In the genomic region with DNA sequence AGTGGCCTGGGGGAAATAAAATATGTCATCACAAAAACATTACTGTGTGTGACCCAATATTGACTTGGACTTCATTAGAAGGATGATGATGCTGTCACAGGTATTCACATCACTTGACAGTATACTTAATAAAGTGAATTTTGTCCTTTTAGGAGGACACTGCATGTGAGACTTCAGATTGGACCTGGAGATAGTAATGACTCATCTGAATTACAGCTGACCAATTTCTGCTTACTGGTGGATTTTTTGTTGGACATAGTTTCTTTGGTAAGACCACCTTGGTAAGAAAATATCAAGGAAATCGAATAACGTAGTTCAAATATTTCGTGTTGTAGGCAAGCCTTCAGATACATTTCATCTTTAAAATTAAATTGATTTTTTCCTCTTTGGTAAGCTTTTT, we compare ENCODE assay signal across 18 cellular contexts. TPM values are rescaled to one million over a fixed set of nuclear protein-coding genes. Genes with fewer than 3 reads are reported as not detected.
DNase-seq lines count a peak whose midpoint lies in the region; ATAC-seq, FAIRE-seq and TF ChIP-seq lines count a peak whose summit lies in the region.
"Had no signal": no experiment of that assay in that cellular context is flagged by ENCODE, and none has a peak within 500 bp of the region (broad histone marks: within the 10 kb centered on the region; RNA-seq: fewer than 3 reads in every experiment).

No MANE protein-coding gene starts in this region.

- H3K4me1 ChIP-seq in HepG2 (ENCODE audit: insufficient read depth, low read length) (no peaks in the 10 kb centered on the region), right lobe of liver (no peaks in the 10 kb centered on the region), endodermal cell (ENCODE audit: control insufficient read depth, insufficient read depth, low read length) (no peaks in the 10 kb centered on the region), osteoblast (ENCODE audit: insufficient read depth, low read length) (peaks cover 6% of the 10 kb centered on the region)
- H3K4me1 ChIP-seq: Caco-2 had no signal

- peaks cover 6% of the 10 kb centered on the region for H3K36me3 Mint-ChIP-seq in IgD-negative memory B cell
- peaks cover 54% of the 10 kb centered on the region for H3K36me3 Mint-ChIP-seq in endodermal cell (ENCODE audit: low read depth)

- H2AFZ ChIP-seq in HepG2 (ENCODE audit: low read length) (no peak overlapping the region), osteoblast (ENCODE audit: low read length) (no peak overlapping the region)
- H2AFZ ChIP-seq: GM23248 had no signal

- TF ChIP-seq EP300 in HepG2 (IDR thresholded peaks at IDR 0.05; ENCODE audit: low read depth in 2 of 2, low read length in 2 of 2) (no peak), HepG2 (CRISPR knock-in tag; IDR thresholded peaks at IDR 0.05; ENCODE audit: borderline replicate concordance) (no peak)

- H3K9me3 ChIP-seq in HepG2 (ENCODE audit: low read length) (no peaks in the 10 kb centered on the region), right lobe of liver (no peaks in the 10 kb centered on the region), endodermal cell (ENCODE audit: control insufficient read depth, low read length) (no peaks in the 10 kb centered on the region), osteoblast (ENCODE audit: low read depth, low read length) (no peaks in the 10 kb centered on the region)
- H3K9me3 ChIP-seq: Caco-2, HAP-1 had no signal

- H3K4me3 ChIP-seq in HepG2 (replicated peaks in 1 of 3; ENCODE audit: insufficient read depth in 1 of 3, low read depth in 2 of 3, low read length in 3 of 3) (no peak overlapping the region), right lobe of liver (no peak overlapping the region), endodermal cell (ENCODE audit: low read length) (no peak overlapping the region), osteoblast (ENCODE audit: insufficient read depth, low read length) (no peak overlapping the region)
- H3K4me3 ChIP-seq: GM23248, HAP-1 had no signal

- no peak overlapping the region for H3K27ac ChIP-seq in HepG2 (ENCODE audit: extremely low read length, insufficient read depth, low read length)
- H3K27ac ChIP-seq in right lobe of liver = no peak overlapping the region
- H3K27ac ChIP-seq in endodermal cell (ENCODE audit: low read depth, low read length) = no peak overlapping the region
- no peak overlapping the region for H3K27ac ChIP-seq in osteoblast (ENCODE audit: low read depth, low read length)
- H3K27ac ChIP-seq: GM23248 had no signal

- H3K9me3 Mint-ChIP-seq in IgD-negative memory B cell (no peaks in the 10 kb centered on the region), endodermal cell (no peaks in the 10 kb centered on the region)
- H3K9me3 Mint-ChIP-seq: CD4-positive, alpha-beta memory T cell; HFFc6 had no signal

- ATAC-seq in HepG2 = no peak
- no peak for ATAC-seq in right lobe of liver

- peak overlapping the region in 2 of 3 donors; percentile 53 to 75 for H3K27ac Mint-ChIP-seq in IgD-negative memory B cell
- H3K27ac Mint-ChIP-seq in endodermal cell = peak overlapping the region; percentile 1

- no peak overlapping the region for H3K9ac ChIP-seq in HepG2 (ENCODE audit: insufficient read depth, low read depth, low read length)
- no peak overlapping the region for H3K9ac ChIP-seq in endodermal cell (ENCODE audit: extremely low read depth, low read length, poor library complexity, severe bottlenecking)
- H3K9ac ChIP-seq: GM23248 had no signal

- TF ChIP-seq POLR2A in HepG2 (IDR thresholded peaks at IDR 0.05; ENCODE audit: insufficient read depth in 1 of 2, low read depth in 2 of 2, low read length in 2 of 2) (no peak), right lobe of liver (IDR thresholded peaks at IDR 0.05) (no peak), H54 (IDR thresholded peaks at IDR 0.05; ENCODE audit: low read depth, low read length) (no peak)

- WGBS in HepG2 (ENCODE audit: low lambda C conversion rate) = 91% methylated on average over 3 of the region's 3 CpGs
- WGBS in right lobe of liver (ENCODE audit: insufficient coverage, low coverage, low lambda C conversion rate, missing lambda C conversion rate) = 81% methylated on average over 3 of the region's 3 CpGs
- WGBS in endodermal cell (ENCODE audit: insufficient coverage in 1 of 2, insufficient read length in 1 of 2), 2 experiments = 90 to 100% methylated on average over 2 to 3 of the region's 3 CpGs

- H3K4me1 Mint-ChIP-seq in IgD-negative memory B cell (no peaks in the 10 kb centered on the region), endodermal cell (peaks cover 3% of the 10 kb centered on the region)
- H3K4me1 Mint-ChIP-seq: CD4-positive, alpha-beta memory T cell had no signal

- no peaks in the 10 kb centered on the region for H4K20me1 ChIP-seq in HepG2 (ENCODE audit: insufficient read depth, low read length)
- H4K20me1 ChIP-seq in osteoblast (ENCODE audit: insufficient read depth, low read length) = no peaks in the 10 kb centered on the region

- H3K27me3 ChIP-seq in HepG2 (ENCODE audit: control insufficient read depth in 1 of 2, insufficient read depth in 2 of 2, low read length in 2 of 2) (no peaks in the 10 kb centered on the region), right lobe of liver (no peaks in the 10 kb centered on the region), endodermal cell (ENCODE audit: control insufficient read depth, insufficient read depth, low read length, poor library complexity, severe bottlenecking) (no peaks in the 10 kb centered on the region), osteoblast (ENCODE audit: insufficient read depth, low read length) (no peaks in the 10 kb centered on the region)

- H3K27me3 Mint-ChIP-seq in IgD-negative memory B cell (no peaks in the 10 kb centered on the region), endodermal cell (ENCODE audit: insufficient read depth) (no peaks in the 10 kb centered on the region)
- H3K27me3 Mint-ChIP-seq: CD4-positive, alpha-beta memory T cell had no signal

- FAIRE-seq in HepG2 (lab: Jason Lieb, UNC) (no peak), H54 (lab: Jason Lieb, UNC) (no peak)
- FAIRE-seq: G401.6, GM12892 had no signal

- no peak for TF ChIP-seq CTCF in HepG2 (CRISPR knock-in tag; IDR thresholded peaks at IDR 0.05)
- TF ChIP-seq CTCF in right lobe of liver (IDR thresholded peaks at IDR 0.05) = no peak
- no peak for TF ChIP-seq CTCF in endodermal cell (conservative IDR thresholded peaks at IDR 0.05)
- TF ChIP-seq CTCF in osteoblast (IDR thresholded peaks at IDR 0.05; ENCODE audit: extremely low read depth, low read depth, low read length) = no peak

- H3K79me2 ChIP-seq in HepG2 (ENCODE audit: insufficient read depth, low read length) = no peaks in the 10 kb centered on the region
- no peaks in the 10 kb centered on the region for H3K79me2 ChIP-seq in osteoblast (ENCODE audit: insufficient read depth, low read length)

- no peak for DNase-seq in HepG2 (ENCODE audit: low spot score)
- DNase-seq in right lobe of liver = no peak
- DNase-seq in endodermal cell = no peak
- DNase-seq in osteoblast (ENCODE audit: insufficient read length, low spot score, missing footprints) = no peak
- DNase-seq in middle frontal gyrus (ENCODE audit: extremely low spot score, low spot score) = no peak
- no peak for DNase-seq in H54 (ENCODE audit: insufficient read length, low spot score)
- DNase-seq: 8988T; C1 segment of cervical spinal cord; Caco-2; CD4-positive, alpha-beta memory T cell; DMS153; DND-41; GM23248; HFFc6 had no signal

- H3K4me3 Mint-ChIP-seq in IgD-negative memory B cell (no peak overlapping the region), endodermal cell (no peak overlapping the region)
- H3K4me3 Mint-ChIP-seq: CD4-positive, alpha-beta memory T cell; HFFc6 had no signal

- TF ChIP-seq RAD21 in HepG2 (CRISPR knock-in tag; IDR thresholded peaks at IDR 0.05) = no peak

- intact Hi-C loops in HepG2 (cut with micrococcal nuclease; ENCODE audit: unreplicated experiment) = no loop called here
- intact Hi-C loops in right lobe of liver (cut with DNase I) = no loop called here

- peaks cover 3 to 22% of the 10 kb centered on the region in 2 experiments; a peak in 4 of 5 replicates for H3K36me3 ChIP-seq in HepG2 (replicated peaks in 1 of 2; ENCODE audit: control insufficient read depth in 1 of 2, insufficient read depth in 2 of 2, low read length in 2 of 2)
- peaks cover 4 to 49% (median 17%) of the 10 kb centered on the region in 4 donors for H3K36me3 ChIP-seq in right lobe of liver
- peaks cover 91% of the 10 kb centered on the region for H3K36me3 ChIP-seq in endodermal cell (ENCODE audit: control insufficient read depth, insufficient read depth, low read length)
- peaks cover 35% of the 10 kb centered on the region for H3K36me3 ChIP-seq in osteoblast (ENCODE audit: insufficient read depth, low read length)

- POLR2A ChIA-PET in HepG2 (lab: Yijun Ruan, JAX) = no interaction called here

- in situ Hi-C loops in HepG2 (cut with HindIII; ENCODE audit: extremely low pct_ligation_motif_present, low pct_unique_long_range_greater_than_20kb) = no loop called here

- no TSS peak for BruUV-seq in HepG2 (replicated peaks; lab: Mats Ljungman, UMichigan)

- CTCF ChIA-PET in HepG2 (lab: Yijun Ruan, JAX; ENCODE audit: low intra/inter-chr PET ratio, low total read pairs) = no interaction called here

- no peak overlapping the region for H3K4me2 ChIP-seq in HepG2 (ENCODE audit: low read depth, low read length)
- no peak overlapping the region for H3K4me2 ChIP-seq in osteoblast (ENCODE audit: insufficient read depth, low read length)

RNA-seq across cellular contexts. Expression of gene DOP1A, which starts 57.1 kb away (rescaled TPM):
- 16.7 and 18.9 TPM in 2 replicates for total RNA-seq in HepG2 (2016; rRNA removed; fragmentation: Illumina TruSeq; extraction: Trizol)
- 1.5 and 2.3 TPM in 2 replicates for total RNA-seq in HepG2 (2016; cell fraction: cytosol; rRNA removed; fragmentation: Illumina TruSeq; extraction: Trizol; ENCODE audit: low read depth)
- 14.9 and 22.1 TPM in 2 replicates for total RNA-seq in HepG2 (2016; cell fraction: insoluble cytoplasmic fraction; rRNA removed; fragmentation: Illumina TruSeq; extraction: Trizol)
- total RNA-seq in HepG2 (2016; cell fraction: membrane; rRNA removed; fragmentation: Illumina TruSeq; extraction: Trizol) = 3.9 and 4.7 TPM in 2 replicates
- total RNA-seq in HepG2 (2016; cell fraction: nucleus; rRNA removed; fragmentation: Illumina TruSeq; extraction: Trizol) = 30.0 and 33.1 TPM in 2 replicates
- 4.2 and 5.2 TPM in 2 replicates for polyA plus RNA-seq in HepG2 (2011; rRNA removed)
- 1.4 and 3.4 TPM in 2 replicates for polyA plus RNA-seq in HepG2 (2011; cell fraction: cytosol; rRNA removed)
- 7.5 and 10.8 TPM in 2 replicates for polyA plus RNA-seq in HepG2 (2011; cell fraction: nucleus; rRNA removed)
- polyA plus RNA-seq in HepG2 (2012) = 3.9 and 7.2 TPM in 2 replicates
- 0.24 and 0.29 TPM in 2 replicates for polyA plus RNA-seq in HepG2 (2016; cell fraction: cytosol; fragmentation: Illumina TruSeq; extraction: Trizol; ENCODE audit: low read depth)
- 6.5 and 6.8 TPM in 2 replicates for polyA plus RNA-seq in HepG2 (2016; cell fraction: insoluble cytoplasmic fraction; fragmentation: Illumina TruSeq; extraction: Trizol; ENCODE audit: low read depth)
- 0.56 and 0.57 TPM in 2 replicates for polyA plus RNA-seq in HepG2 (2016; cell fraction: membrane; fragmentation: Illumina TruSeq; extraction: Trizol; ENCODE audit: low read depth)
- polyA plus RNA-seq in HepG2 (2016; cell fraction: nucleus; fragmentation: Illumina TruSeq; extraction: Trizol; ENCODE audit: insufficient read depth, low read depth) = 13.6 and 20.3 TPM in 2 replicates
- polyA minus RNA-seq in HepG2 (2011; rRNA and poly(A)+ RNA removed; ENCODE audit: low replicate concordance) = 10.2 and 12.9 TPM in 2 replicates
- polyA minus RNA-seq in HepG2 (2011; cell fraction: cytosol; rRNA and poly(A)+ RNA removed) = 9.6 and 10.1 TPM in 2 replicates
- polyA minus RNA-seq in HepG2 (2011; cell fraction: nucleus; rRNA and poly(A)+ RNA removed) = 33.6 and 43.5 TPM in 2 replicates
- total RNA-seq in right lobe of liver = 10 to 100 TPM in 2 of 6 experiments, 1 to 10 TPM in 4; 8.9 to 15.1 (median 9.5) TPM
- polyA plus RNA-seq in IgD-negative memory B cell = 4.9 TPM
- total RNA-seq in endodermal cell = 10 to 100 TPM; 32.2 to 36.0 TPM
- polyA plus RNA-seq in endodermal cell (2013, experiment 1 of 2) = 12.3 TPM
- 14.4 TPM for polyA plus RNA-seq in endodermal cell (2013, experiment 2 of 2)
- total RNA-seq in osteoblast = 45.2 and 47.1 TPM in 2 replicates

RNA-seq across cellular contexts. Expression of gene UBE3D, which starts 58.9 kb away (rescaled TPM):
- total RNA-seq in HepG2 (2016; rRNA removed; fragmentation: Illumina TruSeq; extraction: Trizol) (11.4 and 12.3 TPM in 2 replicates), right lobe of liver (1 to 10 TPM; 1.6 to 4.8 (median 2.1) TPM), endodermal cell (10 to 100 TPM; 16.2 to 18.0 TPM), osteoblast (8.3 and 9.7 TPM in 2 replicates)
- 14.8 and 15.3 TPM in 2 replicates for total RNA-seq in HepG2 (2016; cell fraction: cytosol; rRNA removed; fragmentation: Illumina TruSeq; extraction: Trizol; ENCODE audit: low read depth)
- total RNA-seq in HepG2 (2016; cell fraction: insoluble cytoplasmic fraction; rRNA removed; fragmentation: Illumina TruSeq; extraction: Trizol) = 10.2 and 14.5 TPM in 2 replicates
- total RNA-seq in HepG2 (2016; cell fraction: membrane; rRNA removed; fragmentation: Illumina TruSeq; extraction: Trizol) = 11.2 and 12.0 TPM in 2 replicates
- 19.3 and 19.9 TPM in 2 replicates for total RNA-seq in HepG2 (2016; cell fraction: nucleus; rRNA removed; fragmentation: Illumina TruSeq; extraction: Trizol)
- polyA plus RNA-seq in HepG2 (2011; rRNA removed) (3.4 and 5.1 TPM in 2 replicates), IgD-negative memory B cell (6.2 TPM)
- polyA plus RNA-seq in HepG2 (2011; cell fraction: cytosol; rRNA removed) = 2.8 and 3.6 TPM in 2 replicates
- 2.6 and 2.7 TPM in 2 replicates for polyA plus RNA-seq in HepG2 (2011; cell fraction: nucleus; rRNA removed)
- polyA plus RNA-seq in HepG2 (2012) = 4.1 and 4.3 TPM in 2 replicates
- 3.1 and 3.8 TPM in 2 replicates for polyA plus RNA-seq in HepG2 (2016; cell fraction: cytosol; fragmentation: Illumina TruSeq; extraction: Trizol; ENCODE audit: low read depth)
- 9.8 and 11.2 TPM in 2 replicates for polyA plus RNA-seq in HepG2 (2016; cell fraction: insoluble cytoplasmic fraction; fragmentation: Illumina TruSeq; extraction: Trizol; ENCODE audit: low read depth)
- 5.6 and 6.4 TPM in 2 replicates for polyA plus RNA-seq in HepG2 (2016; cell fraction: membrane; fragmentation: Illumina TruSeq; extraction: Trizol; ENCODE audit: low read depth)
- polyA plus RNA-seq in HepG2 (2016; cell fraction: nucleus; fragmentation: Illumina TruSeq; extraction: Trizol; ENCODE audit: insufficient read depth, low read depth) = 6.4 and 7.3 TPM in 2 replicates
- 4.1 and 4.5 TPM in 2 replicates for polyA minus RNA-seq in HepG2 (2011; rRNA and poly(A)+ RNA removed; ENCODE audit: low replicate concordance)
- polyA minus RNA-seq in HepG2 (2011; cell fraction: cytosol; rRNA and poly(A)+ RNA removed) = 3.8 and 4.3 TPM in 2 replicates
- 23.1 and 23.9 TPM in 2 replicates for polyA minus RNA-seq in HepG2 (2011; cell fraction: nucleus; rRNA and poly(A)+ RNA removed)
- polyA plus RNA-seq in endodermal cell (2013, experiment 1 of 2) = 14.2 TPM
- polyA plus RNA-seq in endodermal cell (2013, experiment 2 of 2) = 11.9 TPM
